Comparison of ENCODE assay signal across 8 cellular contexts in the genomic region with DNA sequence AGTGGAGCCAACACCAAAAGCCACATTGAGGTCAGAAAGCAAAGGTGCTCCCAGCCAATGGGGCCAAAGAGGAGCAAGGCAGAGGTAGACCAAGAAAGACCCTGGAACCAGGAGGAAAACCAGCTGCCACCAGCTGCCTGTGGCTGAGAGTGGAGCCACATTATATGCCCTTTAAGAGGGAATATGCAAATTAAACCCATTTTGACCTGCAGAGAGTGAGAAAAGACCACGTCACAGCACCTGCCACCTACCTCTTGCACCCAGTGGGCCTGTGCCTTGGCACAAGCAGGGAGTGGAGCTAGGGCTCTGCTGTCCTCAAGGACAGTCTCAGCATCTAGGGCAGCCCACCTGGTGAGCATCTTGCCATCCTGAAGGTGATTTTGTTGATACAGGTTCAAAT.
"Had no signal": no experiment of that assay in that cellular context is flagged by ENCODE, and none has a peak within 500 bp of the region (broad histone marks: within the 10 kb centered on the region; RNA-seq: fewer than 3 reads in every experiment).

No MANE protein-coding gene starts in this region.

- DNase-seq: H7, HFFc6 had no signal

- H3K4me1 Mint-ChIP-seq: GM23338 had no signal

- H3K36me3 ChIP-seq: HAP-1 had no signal

- H3K9me3 Mint-ChIP-seq: GM23338, HFFc6 had no signal

- H3K4me2 ChIP-seq: GM23338 had no signal

- ATAC-seq: GM23338, HCT116, HepG2 had no signal

- H3K4me3 ChIP-seq: GM23338, HAP-1 had no signal

- H2AFZ ChIP-seq: GM23338 had no signal

- FAIRE-seq: HepG2 had no signal

- H3K27ac ChIP-seq: HL-60 had no signal

- H3K9me3 ChIP-seq: HAP-1 had no signal

- H3K4me3 Mint-ChIP-seq: GM23338, HFFc6, IgD-negative memory B cell had no signal

- H3K4me1 ChIP-seq: HAP-1 had no signal

- H3K27ac Mint-ChIP-seq: GM23338, HFFc6, IgD-negative memory B cell had no signal
